Comparison of ENCODE assay signal across 22 cellular contexts in the genomic region with DNA sequence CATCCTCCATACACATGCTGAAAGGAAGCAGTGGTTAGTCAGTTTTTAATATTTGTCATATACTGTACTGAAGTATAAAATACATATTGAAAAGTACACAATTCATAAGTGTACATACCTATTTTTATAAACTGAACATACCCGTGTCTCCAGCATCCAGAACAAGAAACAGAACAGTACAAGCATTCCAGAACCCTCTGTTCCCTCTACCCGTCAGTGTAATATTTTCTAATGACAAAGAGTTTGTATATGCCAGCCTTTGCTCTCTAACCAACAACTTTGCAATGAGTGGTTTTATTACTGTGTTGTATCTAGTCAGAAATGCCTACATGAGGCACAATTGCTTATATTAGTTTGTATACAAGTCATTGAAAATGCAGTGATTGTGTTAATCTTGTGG.
"Had no signal": no experiment of that assay in that cellular context is flagged by ENCODE, and none has a peak within 500 bp of the region (broad histone marks: within the 10 kb centered on the region; RNA-seq: fewer than 3 reads in every experiment).

No MANE protein-coding gene starts in this region.

- H3K36me3 Mint-ChIP-seq: natural killer cell treated with Interleukin-12 subunit alpha and Interleukin-12 subunit beta and Interleukin-15 and Interleukin-18, amount 100 ng/mL, for 72 hours had no signal

- H3K27ac Mint-ChIP-seq: naive B cell; natural killer cell treated with Interleukin-12 subunit alpha and Interleukin-12 subunit beta and Interleukin-15 and Interleukin-18, amount 100 ng/mL, for 72 hours; progenitor cell of endocrine pancreas; stimulated activated memory B cell treated with anti-CD40 and anti-IgM and Interleukin-4, amounts not matched to agents 10 μg/mL and 1 μg/mL and 100 μg/mL, for 72 hours had no signal

- H3K9me3 ChIP-seq: gastrocnemius medialis, neutrophil, vagina had no signal

- H3K4me1 ChIP-seq: gastrocnemius medialis, parathyroid adenoma had no signal

- H3K36me3 ChIP-seq: gastrocnemius medialis, neutrophil, spleen, vagina had no signal

- H3K79me2 ChIP-seq: parathyroid adenoma had no signal

- H3K4me3 ChIP-seq: coronary artery, gastrocnemius medialis, skin epidermis, spleen, vagina had no signal

- H3K27me3 Mint-ChIP-seq: progenitor cell of endocrine pancreas had no signal

- H2AFZ ChIP-seq: parathyroid adenoma had no signal

- H3K27ac ChIP-seq: coronary artery, gastrocnemius medialis, neutrophil, parathyroid adenoma, spleen, vagina had no signal

- H3K9me3 Mint-ChIP-seq: natural killer cell treated with Interleukin-12 subunit alpha and Interleukin-12 subunit beta and Interleukin-15 and Interleukin-18, amount 100 ng/mL, for 72 hours had no signal

- H3K4me1 Mint-ChIP-seq: neural crest cell had no signal

- H3K4me3 Mint-ChIP-seq: naive B cell; natural killer cell treated with Interleukin-12 subunit alpha and Interleukin-12 subunit beta and Interleukin-15 and Interleukin-18, amount 100 ng/mL, for 72 hours; neural crest cell; stimulated activated memory B cell treated with anti-CD40 and anti-IgM and Interleukin-4, amounts not matched to agents 10 μg/mL and 1 μg/mL and 100 μg/mL, for 72 hours had no signal

- DNase-seq: dermis blood vessel endothelial cell; effector memory CD4-positive, alpha-beta T cell; gastrocnemius medialis; head of caudate nucleus; kidney; mesendoderm; midbrain; naive B cell; right cardiac atrium; spleen; stimulated activated CD4-positive, alpha-beta T cell treated with anti-CD3 and anti-CD28 coated beads, Interleukin-4, amount 100 ng/mL, for 4 hours; stimulated activated naive CD8-positive, alpha-beta T cell treated with anti-CD3 and anti-CD28 coated beads, Interleukin-15, Interleukin-2, amounts not matched to agents 100 U/mL and 50 U/mL, for 24 hours; trophoblast cell had no signal

- H3K27me3 ChIP-seq: neutrophil, vagina had no signal
